ENCODE assay signal across 1 cellular context in the genomic region with DNA sequence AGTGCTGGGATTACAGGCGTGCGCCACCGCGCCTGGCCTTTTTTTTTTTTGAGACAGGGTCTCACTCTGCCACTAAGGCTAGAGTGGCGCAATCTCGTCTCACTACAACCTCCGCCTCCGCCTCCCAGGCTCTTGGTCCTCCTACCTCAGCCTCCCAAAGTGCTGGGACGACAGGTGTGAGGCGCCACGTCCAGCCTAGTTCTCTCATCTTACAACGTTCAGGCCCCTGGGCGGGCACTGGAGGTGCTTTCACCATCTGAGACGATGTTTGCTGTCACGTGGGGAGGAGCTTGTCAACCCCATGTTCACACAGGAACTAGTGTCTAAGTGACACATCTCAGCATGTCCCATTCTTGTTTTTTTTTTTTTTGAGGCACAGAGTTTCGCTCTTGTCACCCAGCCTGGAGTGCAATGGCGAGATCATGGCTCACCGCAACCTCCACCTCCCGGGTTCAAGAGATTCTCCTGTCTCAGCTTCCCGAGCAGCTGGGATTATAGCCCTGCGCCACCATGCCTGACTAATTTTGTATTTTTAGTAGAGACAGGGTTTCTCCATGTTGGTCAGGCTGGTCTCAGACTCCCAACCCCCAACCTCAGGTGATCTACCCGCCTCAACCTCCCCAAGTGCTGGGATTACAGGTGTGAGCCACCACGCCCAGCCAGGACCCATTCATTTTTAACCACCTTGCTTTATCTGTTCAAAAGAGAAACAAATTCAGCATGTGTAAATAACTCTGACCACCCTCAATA.
TF ChIP-seq lines count a peak whose summit lies in the region.

No MANE protein-coding gene starts in this region.

TF ChIP-seq in HepG2, 621 proteins besides CTCF, POLR2A, EP300 and RAD21 (continued from another document):
- TF ChIP-seq ARID3A (IDR thresholded peaks at IDR 0.05; ENCODE audit: low read depth, low read length) (no peak), ZNF124 (CRISPR knock-in tag; IDR thresholded peaks at IDR 0.05) (no peak), GPBP1L1 (CRISPR knock-in tag; IDR thresholded peaks at IDR 0.05) (no peak), TCF7L2 (IDR thresholded peaks at IDR 0.05; ENCODE audit: low read depth, low read length) (no peak), ZNF484 (CRISPR knock-in tag; IDR thresholded peaks at IDR 0.05; ENCODE audit: borderline replicate concordance, low read depth) (no peak), PITX1 (CRISPR knock-in tag; IDR thresholded peaks at IDR 0.05) (no peak), MATR3 (CRISPR knock-in tag; IDR thresholded peaks at IDR 0.05) (no peak), ZBTB38 (CRISPR knock-in tag; IDR thresholded peaks at IDR 0.05) (peak; percentile 95), DBP (CRISPR knock-in tag; IDR thresholded peaks at IDR 0.05; ENCODE audit: not compliant biosample characterization) (no peak), SKI (IDR thresholded peaks at IDR 0.05; ENCODE audit: partially characterized antibody) (no peak), KMT2B (CRISPR knock-in tag; IDR thresholded peaks at IDR 0.05) (no peak), MAFK (conservative IDR thresholded peaks at IDR 0.05 in 1 of 2, IDR thresholded peaks at IDR 0.05 in 1 of 2; ENCODE audit: low read length in 2 of 2) (no peak), CREBL2 (CRISPR knock-in tag; IDR thresholded peaks at IDR 0.05; ENCODE audit: borderline replicate concordance) (0 out of 2 replicates have a peak, but pooled peaks have one; percentile 38), ARNTL (CRISPR knock-in tag; IDR thresholded peaks at IDR 0.05) (no peak), E2F5 (CRISPR knock-in tag; conservative IDR thresholded peaks at IDR 0.05) (no peak), SOX5 (CRISPR knock-in tag; IDR thresholded peaks at IDR 0.05; ENCODE audit: borderline replicate concordance) (peak; percentile 18; the same call in 1 of the 2 replicates), ZMAT3 (CRISPR knock-in tag; conservative IDR thresholded peaks at IDR 0.05) (0 out of 2 replicates have a peak, but pooled peaks have one; percentile 9), NFE2L2 (IDR thresholded peaks at IDR 0.05; ENCODE audit: low read length) (no peak), KLF12 (CRISPR knock-in tag; IDR thresholded peaks at IDR 0.05; ENCODE audit: borderline replicate concordance) (no peak), HMGXB4 (CRISPR knock-in tag; IDR thresholded peaks at IDR 0.05; ENCODE audit: borderline replicate concordance in 1 of 2, low read depth in 1 of 2) (0 out of 4 replicates have a peak, but pooled peaks of 1 of the 2 experiments have one; percentile 2), PCBP1 (IDR thresholded peaks at IDR 0.05; ENCODE audit: borderline replicate concordance, low read depth, low read length) (no peak), NFIB (CRISPR knock-in tag; IDR thresholded peaks at IDR 0.05; ENCODE audit: borderline replicate concordance) (no peak), ZNF335 (CRISPR knock-in tag; IDR thresholded peaks at IDR 0.05) (no peak), ATF2 (CRISPR knock-in tag; IDR thresholded peaks at IDR 0.05) (no peak), ZSCAN5A (CRISPR knock-in tag; IDR thresholded peaks at IDR 0.05; ENCODE audit: borderline replicate concordance) (no peak)
- TF ChIP-seq, protein P1, sequence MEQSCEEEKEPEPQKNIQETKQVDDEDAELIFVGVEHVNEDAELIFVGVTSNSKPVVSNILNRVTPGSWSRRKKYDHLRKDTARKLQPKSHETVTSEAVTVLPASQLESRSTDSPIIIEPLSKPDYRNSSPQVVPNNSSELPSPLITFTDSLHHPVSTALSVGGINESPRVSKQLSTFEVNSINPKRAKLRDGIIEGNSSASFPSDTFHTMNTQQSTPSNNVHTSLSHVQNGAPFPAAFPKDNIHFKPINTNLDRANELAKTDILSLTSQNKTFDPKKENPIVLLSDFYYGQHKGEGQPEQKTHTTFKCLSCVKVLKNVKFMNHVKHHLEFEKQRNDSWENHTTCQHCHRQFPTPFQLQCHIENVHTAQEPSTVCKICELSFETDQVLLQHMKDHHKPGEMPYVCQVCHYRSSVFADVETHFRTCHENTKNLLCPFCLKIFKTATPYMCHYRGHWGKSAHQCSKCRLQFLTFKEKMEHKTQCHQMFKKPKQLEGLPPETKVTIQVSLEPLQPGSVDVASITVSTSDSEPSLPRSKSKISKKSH (CRISPR knock-in tag; IDR thresholded peaks at IDR 0.05; ENCODE audit: borderline replicate concordance), result peak; percentile 53; the same call in 1 of the 2 replicates
- TF ChIP-seq, protein P2, sequence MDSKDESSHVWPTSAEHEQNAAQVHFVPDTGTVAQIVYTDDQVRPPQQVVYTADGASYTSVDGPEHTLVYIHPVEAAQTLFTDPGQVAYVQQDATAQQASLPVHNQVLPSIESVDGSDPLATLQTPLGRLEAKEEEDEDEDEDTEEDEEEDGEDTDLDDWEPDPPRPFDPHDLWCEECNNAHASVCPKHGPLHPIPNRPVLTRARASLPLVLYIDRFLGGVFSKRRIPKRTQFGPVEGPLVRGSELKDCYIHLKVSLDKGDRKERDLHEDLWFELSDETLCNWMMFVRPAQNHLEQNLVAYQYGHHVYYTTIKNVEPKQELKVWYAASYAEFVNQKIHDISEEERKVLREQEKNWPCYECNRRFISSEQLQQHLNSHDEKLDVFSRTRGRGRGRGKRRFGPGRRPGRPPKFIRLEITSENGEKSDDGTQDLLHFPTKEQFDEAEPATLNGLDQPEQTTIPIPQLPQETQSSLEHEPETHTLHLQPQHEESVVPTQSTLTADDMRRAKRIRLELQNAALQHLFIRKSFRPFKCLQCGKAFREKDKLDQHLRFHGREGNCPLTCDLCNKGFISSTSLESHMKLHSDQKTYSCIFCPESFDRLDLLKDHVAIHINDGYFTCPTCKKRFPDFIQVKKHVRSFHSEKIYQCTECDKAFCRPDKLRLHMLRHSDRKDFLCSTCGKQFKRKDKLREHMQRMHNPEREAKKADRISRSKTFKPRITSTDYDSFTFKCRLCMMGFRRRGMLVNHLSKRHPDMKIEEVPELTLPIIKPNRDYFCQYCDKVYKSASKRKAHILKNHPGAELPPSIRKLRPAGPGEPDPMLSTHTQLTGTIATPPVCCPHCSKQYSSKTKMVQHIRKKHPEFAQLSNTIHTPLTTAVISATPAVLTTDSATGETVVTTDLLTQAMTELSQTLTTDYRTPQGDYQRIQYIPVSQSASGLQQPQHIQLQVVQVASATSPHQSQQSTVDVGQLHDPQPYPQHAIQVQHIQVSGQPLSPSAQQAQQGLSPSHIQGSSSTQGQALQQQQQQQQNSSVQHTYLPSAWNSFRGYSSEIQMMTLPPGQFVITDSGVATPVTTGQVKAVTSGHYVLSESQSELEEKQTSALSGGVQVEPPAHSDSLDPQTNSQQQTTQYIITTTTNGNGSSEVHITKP (CRISPR knock-in tag; IDR thresholded peaks at IDR 0.05; ENCODE audit: low read depth), result no peak
- TF ChIP-seq, protein P3, sequence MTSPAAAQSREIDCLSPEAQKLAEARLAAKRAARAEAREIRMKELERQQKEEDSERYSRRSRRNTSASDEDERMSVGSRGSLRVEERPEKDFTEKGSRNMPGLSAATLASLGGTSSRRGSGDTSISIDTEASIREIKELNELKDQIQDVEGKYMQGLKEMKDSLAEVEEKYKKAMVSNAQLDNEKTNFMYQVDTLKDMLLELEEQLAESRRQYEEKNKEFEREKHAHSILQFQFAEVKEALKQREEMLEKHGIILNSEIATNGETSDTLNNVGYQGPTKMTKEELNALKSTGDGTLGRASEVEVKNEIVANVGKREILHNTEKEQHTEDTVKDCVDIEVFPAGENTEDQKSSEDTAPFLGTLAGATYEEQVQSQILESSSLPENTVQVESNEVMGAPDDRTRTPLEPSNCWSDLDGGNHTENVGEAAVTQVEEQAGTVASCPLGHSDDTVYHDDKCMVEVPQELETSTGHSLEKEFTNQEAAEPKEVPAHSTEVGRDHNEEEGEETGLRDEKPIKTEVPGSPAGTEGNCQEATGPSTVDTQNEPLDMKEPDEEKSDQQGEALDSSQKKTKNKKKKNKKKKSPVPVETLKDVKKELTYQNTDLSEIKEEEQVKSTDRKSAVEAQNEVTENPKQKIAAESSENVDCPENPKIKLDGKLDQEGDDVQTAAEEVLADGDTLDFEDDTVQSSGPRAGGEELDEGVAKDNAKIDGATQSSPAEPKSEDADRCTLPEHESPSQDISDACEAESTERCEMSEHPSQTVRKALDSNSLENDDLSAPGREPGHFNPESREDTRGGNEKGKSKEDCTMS (CRISPR knock-in tag; conservative IDR thresholded peaks at IDR 0.05), result no peak
TF ChIP-seq in HepG2: peak in this region for 90.
